Comparison of ENCODE assay signal across 1 cellular context in genomic region chr2:197434541-197435513, GRCh38.
TF ChIP-seq lines count a peak whose summit lies in the region.

A gene with protein sequence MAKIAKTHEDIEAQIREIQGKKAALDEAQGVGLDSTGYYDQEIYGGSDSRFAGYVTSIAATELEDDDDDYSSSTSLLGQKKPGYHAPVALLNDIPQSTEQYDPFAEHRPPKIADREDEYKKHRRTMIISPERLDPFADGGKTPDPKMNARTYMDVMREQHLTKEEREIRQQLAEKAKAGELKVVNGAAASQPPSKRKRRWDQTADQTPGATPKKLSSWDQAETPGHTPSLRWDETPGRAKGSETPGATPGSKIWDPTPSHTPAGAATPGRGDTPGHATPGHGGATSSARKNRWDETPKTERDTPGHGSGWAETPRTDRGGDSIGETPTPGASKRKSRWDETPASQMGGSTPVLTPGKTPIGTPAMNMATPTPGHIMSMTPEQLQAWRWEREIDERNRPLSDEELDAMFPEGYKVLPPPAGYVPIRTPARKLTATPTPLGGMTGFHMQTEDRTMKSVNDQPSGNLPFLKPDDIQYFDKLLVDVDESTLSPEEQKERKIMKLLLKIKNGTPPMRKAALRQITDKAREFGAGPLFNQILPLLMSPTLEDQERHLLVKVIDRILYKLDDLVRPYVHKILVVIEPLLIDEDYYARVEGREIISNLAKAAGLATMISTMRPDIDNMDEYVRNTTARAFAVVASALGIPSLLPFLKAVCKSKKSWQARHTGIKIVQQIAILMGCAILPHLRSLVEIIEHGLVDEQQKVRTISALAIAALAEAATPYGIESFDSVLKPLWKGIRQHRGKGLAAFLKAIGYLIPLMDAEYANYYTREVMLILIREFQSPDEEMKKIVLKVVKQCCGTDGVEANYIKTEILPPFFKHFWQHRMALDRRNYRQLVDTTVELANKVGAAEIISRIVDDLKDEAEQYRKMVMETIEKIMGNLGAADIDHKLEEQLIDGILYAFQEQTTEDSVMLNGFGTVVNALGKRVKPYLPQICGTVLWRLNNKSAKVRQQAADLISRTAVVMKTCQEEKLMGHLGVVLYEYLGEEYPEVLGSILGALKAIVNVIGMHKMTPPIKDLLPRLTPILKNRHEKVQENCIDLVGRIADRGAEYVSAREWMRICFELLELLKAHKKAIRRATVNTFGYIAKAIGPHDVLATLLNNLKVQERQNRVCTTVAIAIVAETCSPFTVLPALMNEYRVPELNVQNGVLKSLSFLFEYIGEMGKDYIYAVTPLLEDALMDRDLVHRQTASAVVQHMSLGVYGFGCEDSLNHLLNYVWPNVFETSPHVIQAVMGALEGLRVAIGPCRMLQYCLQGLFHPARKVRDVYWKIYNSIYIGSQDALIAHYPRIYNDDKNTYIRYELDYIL (minus strand): TSS chr2:197435028. CDS start chr2:197434999, 29 bp downstream.

TF ChIP-seq in HepG2, 621 proteins besides CTCF, POLR2A, EP300 and RAD21 (continued from another document and continues in another):
- TF ChIP-seq NR2F1 (CRISPR knock-in tag; IDR thresholded peaks at IDR 0.05) (0 out of 4 replicates have a peak, but pooled peaks of 1 of the 2 experiments have one; percentile 16), ASH2L (IDR thresholded peaks at IDR 0.05; ENCODE audit: insufficient read length, low read depth, low read length) (peak; percentile 100), SAP130 (CRISPR knock-in tag; IDR thresholded peaks at IDR 0.05; ENCODE audit: low read depth) (peak; percentile 97), JUN (CRISPR knock-in tag; IDR thresholded peaks at IDR 0.05) (peak; percentile 12), CEBPG (CRISPR knock-in tag; IDR thresholded peaks at IDR 0.05) (0 out of 2 replicates have a peak, but pooled peaks have one; percentile 15), ZNF329 (CRISPR knock-in tag; IDR thresholded peaks at IDR 0.05; ENCODE audit: low read depth) (peak; percentile 71; the same call in 1 of the 2 replicates), ATF1 (CRISPR knock-in tag; IDR thresholded peaks at IDR 0.05) (no peak; the same call in 1 of the 2 replicates), ZNF224 (CRISPR knock-in tag; IDR thresholded peaks at IDR 0.05) (peak; percentile 93; the same call in 1 of the 2 replicates), ZNF296 (CRISPR knock-in tag; conservative IDR thresholded peaks at IDR 0.05) (no peak), MLX (CRISPR knock-in tag; IDR thresholded peaks at IDR 0.05) (peak; percentile 93), KAT2B (IDR thresholded peaks at IDR 0.05; ENCODE audit: borderline replicate concordance, low read depth, low read length) (no peak), ZNF703 (CRISPR knock-in tag; IDR thresholded peaks at IDR 0.05; ENCODE audit: borderline replicate concordance) (no peak), RFXANK (CRISPR knock-in tag; IDR thresholded peaks at IDR 0.05) (peak; percentile 87), FOXP1 (IDR thresholded peaks at IDR 0.05) (no peak), FOXP1 (CRISPR knock-in tag; IDR thresholded peaks at IDR 0.05) (no peak), SKIL (CRISPR knock-in tag; IDR thresholded peaks at IDR 0.05; ENCODE audit: borderline replicate concordance) (no peak), KLF11 (CRISPR knock-in tag; IDR thresholded peaks at IDR 0.05) (peak; percentile 3; the same call in 1 of the 2 replicates), STAG1 (CRISPR knock-in tag; IDR thresholded peaks at IDR 0.05) (peak; percentile 13; the same call in 1 of the 2 replicates), ZNF335 (CRISPR knock-in tag; IDR thresholded peaks at IDR 0.05) (peak; percentile 92), NFIB (CRISPR knock-in tag; IDR thresholded peaks at IDR 0.05; ENCODE audit: borderline replicate concordance) (no peak), TFDP1 (CRISPR knock-in tag; IDR thresholded peaks at IDR 0.05; ENCODE audit: borderline replicate concordance) (peak; percentile 73; the same call in 1 of the 2 replicates), PRDM15 (CRISPR knock-in tag; IDR thresholded peaks at IDR 0.05) (no peak), HNF1A (IDR thresholded peaks at IDR 0.05; ENCODE audit: low read depth) (0 out of 2 replicates have a peak, but pooled peaks have one; percentile 22), HNF1A (CRISPR knock-in tag; IDR thresholded peaks at IDR 0.05; ENCODE audit: borderline replicate concordance) (peak; percentile 85; the same call in 1 of the 2 replicates), KDM1A (CRISPR knock-in tag; IDR thresholded peaks at IDR 0.05) (no peak), ZNF20 (CRISPR knock-in tag; IDR thresholded peaks at IDR 0.05) (no peak), TARDBP (CRISPR knock-in tag; IDR thresholded peaks at IDR 0.05) (peak; percentile 62; the same call in 1 of the 2 replicates), ZNF101 (CRISPR knock-in tag; IDR thresholded peaks at IDR 0.05; ENCODE audit: borderline replicate concordance, low read depth) (0 out of 2 replicates have a peak, but pooled peaks have one; percentile 54), ZNF550 (CRISPR knock-in tag; IDR thresholded peaks at IDR 0.05; ENCODE audit: borderline replicate concordance) (no peak), ZNF232 (CRISPR knock-in tag; IDR thresholded peaks at IDR 0.05; ENCODE audit: borderline replicate concordance) (peak; percentile 39; the same call in 1 of the 2 replicates), IRF2 (CRISPR knock-in tag; IDR thresholded peaks at IDR 0.05) (peak; percentile 97)
- TF ChIP-seq, protein P1, sequence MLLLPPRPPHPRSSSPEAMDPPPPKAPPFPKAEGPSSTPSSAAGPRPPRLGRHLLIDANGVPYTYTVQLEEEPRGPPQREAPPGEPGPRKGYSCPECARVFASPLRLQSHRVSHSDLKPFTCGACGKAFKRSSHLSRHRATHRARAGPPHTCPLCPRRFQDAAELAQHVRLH (CRISPR knock-in tag; IDR thresholded peaks at IDR 0.05; ENCODE audit: borderline replicate concordance, low read depth), result peak; percentile 88; the same call in 1 of the 2 replicates
- TF ChIP-seq, protein P2, sequence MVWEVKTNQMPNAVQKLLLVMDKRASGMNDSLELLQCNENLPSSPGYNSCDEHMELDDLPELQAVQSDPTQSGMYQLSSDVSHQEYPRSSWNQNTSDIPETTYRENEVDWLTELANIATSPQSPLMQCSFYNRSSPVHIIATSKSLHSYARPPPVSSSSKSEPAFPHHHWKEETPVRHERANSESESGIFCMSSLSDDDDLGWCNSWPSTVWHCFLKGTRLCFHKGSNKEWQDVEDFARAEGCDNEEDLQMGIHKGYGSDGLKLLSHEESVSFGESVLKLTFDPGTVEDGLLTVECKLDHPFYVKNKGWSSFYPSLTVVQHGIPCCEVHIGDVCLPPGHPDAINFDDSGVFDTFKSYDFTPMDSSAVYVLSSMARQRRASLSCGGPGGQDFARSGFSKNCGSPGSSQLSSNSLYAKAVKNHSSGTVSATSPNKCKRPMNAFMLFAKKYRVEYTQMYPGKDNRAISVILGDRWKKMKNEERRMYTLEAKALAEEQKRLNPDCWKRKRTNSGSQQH (CRISPR knock-in tag; IDR thresholded peaks at IDR 0.05; ENCODE audit: low read depth), result peak; percentile 85
- TF ChIP-seq, protein P3, sequence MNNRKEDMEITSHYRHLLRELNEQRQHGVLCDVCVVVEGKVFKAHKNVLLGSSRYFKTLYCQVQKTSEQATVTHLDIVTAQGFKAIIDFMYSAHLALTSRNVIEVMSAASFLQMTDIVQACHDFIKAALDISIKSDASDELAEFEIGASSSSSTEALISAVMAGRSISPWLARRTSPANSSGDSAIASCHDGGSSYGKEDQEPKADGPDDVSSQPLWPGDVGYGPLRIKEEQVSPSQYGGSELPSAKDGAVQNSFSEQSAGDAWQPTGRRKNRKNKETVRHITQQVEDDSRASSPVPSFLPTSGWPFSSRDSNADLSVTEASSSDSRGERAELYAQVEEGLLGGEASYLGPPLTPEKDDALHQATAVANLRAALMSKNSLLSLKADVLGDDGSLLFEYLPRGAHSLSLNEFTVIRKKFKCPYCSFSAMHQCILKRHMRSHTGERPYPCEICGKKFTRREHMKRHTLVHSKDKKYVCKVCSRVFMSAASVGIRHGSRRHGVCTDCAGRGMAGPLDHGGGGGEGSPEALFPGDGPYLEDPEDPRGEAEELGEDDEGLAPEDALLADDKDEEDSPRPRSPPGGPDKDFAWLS (CRISPR knock-in tag; IDR thresholded peaks at IDR 0.05; ENCODE audit: borderline replicate concordance), result no peak
